Comparison of ENCODE assay signal across 8 cellular contexts in genomic region chr6:79868098-79868722, GRCh38.
DNase-seq lines count a peak whose midpoint lies in the region; ATAC-seq and TF ChIP-seq lines count a peak whose summit lies in the region.

No MANE protein-coding gene starts in this region.

- TF ChIP-seq CTCF in lung (IDR thresholded peaks at IDR 0.05; ENCODE audit: control extremely low read depth, extremely low read depth), result peak; percentile 9
- TF ChIP-seq CTCF in sigmoid colon (IDR thresholded peaks at IDR 0.05), result peak in 1 of 4 experiments; percentile 41

- H3K36me3 ChIP-seq in lung (ENCODE audit: control insufficient read depth in 2 of 2, insufficient read depth in 2 of 2, low read length in 2 of 2) (no peaks in the 10 kb centered on the region), sigmoid colon (no peaks in the 10 kb centered on the region)

- TF ChIP-seq EP300 in sigmoid colon (IDR thresholded peaks at IDR 0.05), result no peak

- 32 to 41% methylated on average over 12 of the region's 12 CpGs for WGBS in lung, 2 donors
- WGBS in sigmoid colon, 2 donors, result 16 to 34% methylated on average over 12 of the region's 12 CpGs

- intact Hi-C loops in sigmoid colon (cut with DNase I), result no loop called here

- no peak overlapping the region for H3K4me3 ChIP-seq in lung
- H3K4me3 ChIP-seq in sigmoid colon, result no peak overlapping the region

- no peak for TF ChIP-seq POLR2A in sigmoid colon (IDR thresholded peaks at IDR 0.05)

- H3K4me1 ChIP-seq in lung (ENCODE audit: control insufficient read depth in 2 of 2, insufficient read depth in 2 of 2, low read length in 2 of 2) (peaks cover 0 to 3% of the 10 kb centered on the region in 2 donors), sigmoid colon (peaks cover 0 to 10% (median 3%) of the 10 kb centered on the region in 4 donors)

- no peak overlapping the region for H3K27ac ChIP-seq in lung (ENCODE audit: low read depth in 1 of 2, low read length in 1 of 2)
- H3K27ac ChIP-seq in sigmoid colon, result no peak overlapping the region

- ATAC-seq in GM19455 (IDR thresholded peaks at IDR 0.05; ENCODE audit: unreplicated experiment) (peak; percentile 36), lung (ENCODE audit: insufficient read depth, low FRiP score) (no peak)

- H3K27me3 ChIP-seq in lung (ENCODE audit: control insufficient read depth, insufficient read depth) (no peaks in the 10 kb centered on the region), sigmoid colon (no peaks in the 10 kb centered on the region)

- peak; percentile 98 for DNase-seq in DMS153 treated with DMSO at 0.1 percent for 48 hours (lab: John Stamatoyannopoulos, UW; ENCODE audit: unreplicated experiment)
- peak; percentile 85 for DNase-seq in NCI-H1105 (lab: John Stamatoyannopoulos, UW)
- peak; percentile 77 to 80 for DNase-seq in SHP77 (lab: John Stamatoyannopoulos, UW)
- peak; percentile 83 for DNase-seq in dermis blood vessel endothelial cell
- no peak for DNase-seq in lung (ENCODE audit: low spot score)
- no peak for DNase-seq in sigmoid colon
- no peak for DNase-seq in ecto neural progenitor cell (ENCODE audit: low spot score)

- H3K9me3 ChIP-seq in lung (ENCODE audit: control insufficient read depth in 2 of 2, insufficient read depth in 1 of 2, low read length in 1 of 2) (no peaks in the 10 kb centered on the region), sigmoid colon (no peaks in the 10 kb centered on the region)

Comparison
In these comparisons a context has a peak if more than half of its experiments do, and no peak if none do; other contexts are left out.
1. DNase-seq: peak in DMS153 treated with DMSO at 0.1 percent for 48 hours (single experiment), NCI-H1105 (single experiment), SHP77 (2 of 2) and dermis blood vessel endothelial cell (single experiment); none in lung (single experiment), sigmoid colon (single experiment) and ecto neural progenitor cell (single experiment).